In the genomic region with DNA sequence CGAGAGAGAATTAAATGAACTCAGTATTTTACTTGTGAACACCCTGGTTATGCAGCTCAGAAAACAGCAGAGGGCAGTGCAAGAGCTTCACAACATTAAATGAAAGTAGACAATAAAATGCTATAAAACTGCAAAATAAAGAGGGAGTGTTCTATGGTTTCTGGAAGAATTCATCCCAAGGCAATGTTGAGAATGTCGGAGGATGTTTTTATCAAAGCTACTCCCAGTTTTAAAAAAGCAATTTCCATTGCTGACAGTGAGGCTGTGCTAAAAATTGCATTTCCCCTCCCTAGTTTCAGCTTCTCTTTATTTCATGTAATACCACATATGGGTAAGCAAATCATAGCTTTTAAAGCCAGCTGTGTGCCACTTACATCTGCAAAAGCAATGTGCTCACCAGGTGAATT, we compare ENCODE assay signal across 8 cellular contexts.
DNase-seq lines count a peak whose midpoint lies in the region; ATAC-seq, FAIRE-seq and TF ChIP-seq lines count a peak whose summit lies in the region.

No MANE protein-coding gene starts in this region.

- TF ChIP-seq POLR2A in erythroblast (IDR thresholded peaks at IDR 0.05; ENCODE audit: low read length): no peak

- no peaks in the 10 kb centered on the region for H3K4me1 ChIP-seq in small intestine (ENCODE audit: control insufficient read depth in 2 of 2, insufficient read depth in 1 of 2, low read depth in 1 of 2, low read length in 1 of 2)
- no peaks in the 10 kb centered on the region for H3K4me1 ChIP-seq in psoas muscle

- no peak overlapping the region for H3K4me3 ChIP-seq in small intestine (ENCODE audit: low read depth in 1 of 2, low read length in 2 of 2)
- no peak overlapping the region for H3K4me3 ChIP-seq in psoas muscle

- H3K36me3 ChIP-seq in small intestine (ENCODE audit: control insufficient read depth in 2 of 2, insufficient read depth in 2 of 2, low read length in 2 of 2): no peaks in the 10 kb centered on the region
- H3K36me3 ChIP-seq in psoas muscle (ENCODE audit: insufficient read depth in 1 of 2, low read depth in 1 of 2): no peaks in the 10 kb centered on the region

- peak; percentile 51 for FAIRE-seq in small intestine (lab: Jason Lieb, UNC)

- no peaks in the 10 kb centered on the region for H3K9me3 ChIP-seq in small intestine (ENCODE audit: control insufficient read depth, low read depth)
- no peaks in the 10 kb centered on the region for H3K9me3 ChIP-seq in psoas muscle

- no peak for TF ChIP-seq CTCF in psoas muscle (IDR thresholded peaks at IDR 0.05)

- H3K27ac ChIP-seq in small intestine (ENCODE audit: low read depth in 1 of 2, low read length in 1 of 2): no peak overlapping the region
- H3K27ac ChIP-seq in psoas muscle: no peak overlapping the region

- 22 to 46% (median 43%) methylated on average over 2 of the region's 2 CpGs for WGBS in small intestine, 3 donors
- WGBS in psoas muscle, 3 donors: 51 to 63% (median 52%) methylated on average over 2 of the region's 2 CpGs

- H3K27me3 ChIP-seq in small intestine (ENCODE audit: control insufficient read depth in 2 of 2, insufficient read depth in 2 of 2, low read length in 2 of 2) (no peaks in the 10 kb centered on the region), psoas muscle (ENCODE audit: insufficient read depth in 3 of 3, low read length in 2 of 3) (peaks cover 0 to 3% (median 0%) of the 10 kb centered on the region in 3 donors)

- DNase-seq in NCI-H2171 treated with DMSO at 0.1 percent for 48 hours (lab: John Stamatoyannopoulos, UW) (peak; percentile 31), NCI-H2171 (lab: John Stamatoyannopoulos, UW) (no peak), NCI-H774 (lab: John Stamatoyannopoulos, UW) (peak; percentile 27), erythroblast (lab: John Stamatoyannopoulos, UW) (peak; percentile 18 to 36), small intestine (no peak), psoas muscle (no peak), GOT3 (lab: John Stamatoyannopoulos, UW) (no peak)

- no peak for ATAC-seq in psoas muscle
- ATAC-seq in GM18519 (IDR thresholded peaks at IDR 0.05; ENCODE audit: low FRiP score, unreplicated experiment): no peak

- intact Hi-C loops in psoas muscle (cut with DNase I): no loop called here

Comparison
In these comparisons a context has a peak if more than half of its experiments do, and no peak if none do; other contexts are left out.
1. DNase-seq: peak in NCI-H2171 treated with DMSO at 0.1 percent for 48 hours (single experiment), NCI-H774 (single experiment) and erythroblast (2 of 2); none in NCI-H2171 (single experiment), small intestine (single experiment), psoas muscle (0 of 2) and GOT3 (single experiment).